1 cellular context compared by ENCODE assay signal in genomic region chr1:31954607-31955283, GRCh38.
A peak's percentile ranks its signal among the peaks of the same experiment; 100 is the strongest.
TF ChIP-seq lines count a peak whose summit lies in the region.

No MANE protein-coding gene starts in this region.

TF ChIP-seq in HEK293, 187 proteins besides CTCF, POLR2A, EP300 and RAD21 (continued from another document):
- TF ChIP-seq PATZ1 (tag by site-specific recombination; IDR thresholded peaks at IDR 0.05) (peak; percentile 63), ZNF692 (tag by site-specific recombination; IDR thresholded peaks at IDR 0.05) (peak; percentile 72), ZNF266 (tag by site-specific recombination; IDR thresholded peaks at IDR 0.05; ENCODE audit: low read depth) (no peak), ZBTB7A (tag by site-specific recombination; IDR thresholded peaks at IDR 0.05; ENCODE audit: low read depth) (no peak), ZNF184 (tag by site-specific recombination; IDR thresholded peaks at IDR 0.05) (no peak), PRDM6 (tag by site-specific recombination; IDR thresholded peaks at IDR 0.05) (no peak), ZNF416 (tag by site-specific recombination; IDR thresholded peaks at IDR 0.05) (no peak), ZNF610 (tag by site-specific recombination; IDR thresholded peaks at IDR 0.05; ENCODE audit: borderline replicate concordance) (no peak), ZNF324 (tag by site-specific recombination; IDR thresholded peaks at IDR 0.05) (peak; percentile 63; the same call in 1 of the 2 replicates), ZXDB (tag by site-specific recombination; IDR thresholded peaks at IDR 0.05) (no peak), ZEB2 (tag by site-specific recombination; IDR thresholded peaks at IDR 0.05) (0 out of 2 replicates have a peak, but pooled peaks have one; percentile 39), ZNF600 (tag by site-specific recombination; IDR thresholded peaks at IDR 0.05) (peak; percentile 74)
